14 cellular contexts compared by ENCODE assay signal in the genomic region with DNA sequence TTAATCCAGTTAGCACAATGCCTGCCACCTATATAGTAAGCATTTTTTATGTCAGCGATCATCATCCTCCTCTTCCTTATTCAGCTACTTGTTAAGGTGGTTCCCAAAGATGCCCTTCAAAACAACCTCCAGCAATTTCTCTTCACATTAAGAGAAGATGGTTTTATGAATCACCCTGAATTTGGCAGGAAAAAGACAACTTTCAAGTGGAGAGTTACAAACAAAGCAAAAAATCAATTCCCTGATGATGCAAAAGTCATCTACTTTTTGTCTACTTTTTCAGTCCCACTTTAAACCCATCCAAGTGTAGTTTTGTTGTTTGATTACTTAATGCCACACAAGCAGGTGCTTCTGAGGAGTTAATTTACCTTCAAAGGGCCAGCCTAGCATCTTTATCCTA.
DNase-seq lines count a peak whose midpoint lies in the region; ATAC-seq, FAIRE-seq and TF ChIP-seq lines count a peak whose summit lies in the region.
"Had no signal": no experiment of that assay in that cellular context is flagged by ENCODE, and none has a peak within 500 bp of the region (broad histone marks: within the 10 kb centered on the region; RNA-seq: fewer than 3 reads in every experiment).

No MANE protein-coding gene starts in this region.

- H3K4me2 ChIP-seq in HCT116 (ENCODE audit: low read length), result no peak overlapping the region

- 91% methylated on average over 1 of the region's 1 CpG for WGBS in prostate gland
- WGBS in pancreas, 2 donors, result 89 to 93% methylated on average over 1 of the region's 1 CpG

- H3K9me2 ChIP-seq in HCT116 (ENCODE audit: insufficient read depth), result no peaks in the 10 kb centered on the region

- H3K9me3 ChIP-seq in HCT116 (ENCODE audit: control insufficient read depth in 1 of 2, insufficient read depth in 1 of 2, low read depth in 1 of 2, low read length in 2 of 2) (no peaks in the 10 kb centered on the region), prostate gland (no peaks in the 10 kb centered on the region), uterus (no peaks in the 10 kb centered on the region), pancreas (no peaks in the 10 kb centered on the region)

- ATAC-seq in HCT116 (no peak), pancreas (no peak), GM19328 (IDR thresholded peaks at IDR 0.05; ENCODE audit: unreplicated experiment) (no peak)
- ATAC-seq: CD8-positive, alpha-beta T cell had no signal

- FAIRE-seq in pancreas (lab: Jason Lieb, UNC), result no peak

- H3K4me3 ChIP-seq in HCT116 (replicated peaks in 1 of 2; ENCODE audit: low read depth in 1 of 2, low read length in 2 of 2) (no peak overlapping the region), coronary artery (no peak overlapping the region), prostate gland (no peak overlapping the region), uterus (no peak overlapping the region), pancreas (no peak overlapping the region)

- no peaks in the 10 kb centered on the region for H3K27me3 ChIP-seq in HCT116 (ENCODE audit: insufficient read depth, low read length)
- no peaks in the 10 kb centered on the region for H3K27me3 ChIP-seq in prostate gland (replicated peaks; ENCODE audit: insufficient read depth)
- H3K27me3 ChIP-seq in uterus, result no peaks in the 10 kb centered on the region
- no peaks in the 10 kb centered on the region for H3K27me3 ChIP-seq in pancreas

- POLR2A ChIA-PET in HCT116 (lab: Charles Lee), result interaction anchor here (2.2 to 3.7 kb wide), 2 partner anchors 9 to 201 kb away, joined by 8 to 39 read pairs; no protein-coding TSS in a partner anchor

- H3K4me1 ChIP-seq in HCT116 (ENCODE audit: control insufficient read depth in 1 of 2, insufficient read depth in 2 of 2, low read length in 2 of 2), result peaks cover 23 to 60% of the 10 kb centered on the region in 2 experiments
- peaks cover 16% of the 10 kb centered on the region for H3K4me1 ChIP-seq in prostate gland (replicated peaks)
- peaks cover 0 to 6% of the 10 kb centered on the region in 2 donors for H3K4me1 ChIP-seq in uterus
- H3K4me1 ChIP-seq in pancreas, result peaks cover 0 to 16% (median 12%) of the 10 kb centered on the region in 3 donors

- CTCF ChIA-PET in HCT116 (lab: Charles Lee), result no interaction called here

- no peaks in the 10 kb centered on the region for H4K20me1 ChIP-seq in HCT116 (ENCODE audit: insufficient read depth)

- no peak for DNase-seq in HCT116 (ENCODE audit: low read depth, low spot score)
- DNase-seq in coronary artery (ENCODE audit: low spot score), result no peak
- DNase-seq in prostate gland (ENCODE audit: low spot score), result no peak
- DNase-seq in uterus, result no peak
- DNase-seq in stimulated activated CD4-positive, alpha-beta T cell treated with anti-CD3 and anti-CD28 coated beads, Interleukin-4, amount 100 ng/mL, for 24 hours, result no peak
- no peak for DNase-seq in pancreas
- DNase-seq: CD8-positive, alpha-beta T cell; DND-41; GDM1; Kasumi-1; MV-4-11; NCI-H1436; NCI-H2081 treated with DMSO at 0.1 percent for 48 hours had no signal

- no peak for TF ChIP-seq RAD21 in HCT116 (IDR thresholded peaks at IDR 0.05; ENCODE audit: low read depth)

- TF ChIP-seq CTCF in HCT116 (IDR thresholded peaks at IDR 0.05 in 2 of 3, conservative IDR thresholded peaks at IDR 0.05 in 1 of 3; ENCODE audit: borderline replicate concordance in 1 of 3, insufficient read depth in 1 of 3, low read depth in 2 of 3, low read length in 2 of 3), result no peak
- no peak for TF ChIP-seq CTCF in coronary artery (IDR thresholded peaks at IDR 0.05)
- no peak for TF ChIP-seq CTCF in prostate gland (IDR thresholded peaks at IDR 0.05)
- TF ChIP-seq CTCF in uterus (IDR thresholded peaks at IDR 0.05), result no peak
- TF ChIP-seq CTCF in pancreas (IDR thresholded peaks at IDR 0.05), result no peak

- RAD21 ChIA-PET in HCT116 (lab: Charles Lee; ENCODE audit: low non-redundant PET in 1 of 2, low total read pairs in 2 of 2, uncharacterized antibody in 2 of 2, unreplicated experiment in 2 of 2), result no interaction called here

- peak overlapping the region; percentile 14 for H2AFZ ChIP-seq in HCT116 (ENCODE audit: low read depth, low read length, poor library complexity, severe bottlenecking)

- no TSS peak for BruUV-seq in HCT116 (replicated peaks; lab: Mats Ljungman, UMichigan)

- H3K27ac ChIP-seq in HCT116 (ENCODE audit: low read depth, low read length), result no peak overlapping the region
- H3K27ac ChIP-seq in coronary artery, result peak overlapping the region; percentile 54 to 99
- H3K27ac ChIP-seq in prostate gland, result peak overlapping the region; percentile 68 to 76
- peak overlapping the region; percentile 80 to 91 for H3K27ac ChIP-seq in uterus
- H3K27ac ChIP-seq in pancreas, result no peak overlapping the region

- no peak for TF ChIP-seq POLR2A in HCT116 (IDR thresholded peaks at IDR 0.05; ENCODE audit: borderline replicate concordance, extremely low read depth, insufficient read depth, insufficient read length)
- TF ChIP-seq POLR2A in prostate gland (IDR thresholded peaks at IDR 0.05), result no peak
- TF ChIP-seq POLR2A in uterus (IDR thresholded peaks at IDR 0.05), result no peak

- H3K36me3 ChIP-seq in HCT116 (ENCODE audit: control insufficient read depth in 1 of 2, insufficient read depth in 2 of 2, low read length in 2 of 2) (no peaks in the 10 kb centered on the region), prostate gland (no peaks in the 10 kb centered on the region), uterus (no peaks in the 10 kb centered on the region), pancreas (no peaks in the 10 kb centered on the region)

- no peak overlapping the region for H3K9ac ChIP-seq in HCT116 (ENCODE audit: low read length)

- no peaks in the 10 kb centered on the region for H3K79me2 ChIP-seq in HCT116 (ENCODE audit: insufficient read depth, low read length)

- intact Hi-C loops in HCT116 (cut with micrococcal nuclease) (loop anchor here (2.0 kb wide), 1 partner anchor 326 kb away; no protein-coding TSS in a partner anchor), prostate gland (cut with DNase I) (no loop called here), uterus (cut with DNase I; ENCODE audit: low total_unique reads) (no loop called here), pancreas (cut with DNase I) (no loop called here)

TF ChIP-seq in HCT116, 20 proteins besides CTCF, POLR2A, EP300 and RAD21:
- TF ChIP-seq EGR1 (IDR thresholded peaks at IDR 0.05; ENCODE audit: low read depth) (no peak), ELF1 (IDR thresholded peaks at IDR 0.05; ENCODE audit: borderline replicate concordance, low read depth) (no peak), EZH2phosphoT487 (IDR thresholded peaks at IDR 0.05; ENCODE audit: borderline replicate concordance) (no peak), CBX3 (IDR thresholded peaks at IDR 0.05; ENCODE audit: low read depth) (no peak), POLR2AphosphoS5 (IDR thresholded peaks at IDR 0.05; ENCODE audit: low read depth, low read length) (no peak), YY1 (IDR thresholded peaks at IDR 0.05; ENCODE audit: extremely low read depth, insufficient replicate concordance, low read depth, low read length) (no peak), SP1 (IDR thresholded peaks at IDR 0.05; ENCODE audit: low read depth) (no peak), FOSL1 (IDR thresholded peaks at IDR 0.05; ENCODE audit: low read depth) (no peak)
- TF ChIP-seq, protein P1, sequence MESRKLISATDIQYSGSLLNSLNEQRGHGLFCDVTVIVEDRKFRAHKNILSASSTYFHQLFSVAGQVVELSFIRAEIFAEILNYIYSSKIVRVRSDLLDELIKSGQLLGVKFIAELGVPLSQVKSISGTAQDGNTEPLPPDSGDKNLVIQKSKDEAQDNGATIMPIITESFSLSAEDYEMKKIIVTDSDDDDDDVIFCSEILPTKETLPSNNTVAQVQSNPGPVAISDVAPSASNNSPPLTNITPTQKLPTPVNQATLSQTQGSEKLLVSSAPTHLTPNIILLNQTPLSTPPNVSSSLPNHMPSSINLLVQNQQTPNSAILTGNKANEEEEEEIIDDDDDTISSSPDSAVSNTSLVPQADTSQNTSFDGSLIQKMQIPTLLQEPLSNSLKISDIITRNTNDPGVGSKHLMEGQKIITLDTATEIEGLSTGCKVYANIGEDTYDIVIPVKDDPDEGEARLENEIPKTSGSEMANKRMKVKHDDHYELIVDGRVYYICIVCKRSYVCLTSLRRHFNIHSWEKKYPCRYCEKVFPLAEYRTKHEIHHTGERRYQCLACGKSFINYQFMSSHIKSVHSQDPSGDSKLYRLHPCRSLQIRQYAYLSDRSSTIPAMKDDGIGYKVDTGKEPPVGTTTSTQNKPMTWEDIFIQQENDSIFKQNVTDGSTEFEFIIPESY (IDR thresholded peaks at IDR 0.05; ENCODE audit: extremely low read depth, insufficient replicate concordance, low read length), result no peak

Comparison
In these comparisons a context has a peak if more than half of its experiments do, and no peak if none do; other contexts are left out.
1. H3K27ac ChIP-seq: peak in coronary artery (2 of 2), prostate gland (2 of 2) and uterus (2 of 2); none in HCT116 (single experiment) and pancreas (0 of 4).